Comparison of ENCODE assay signal across 33 cellular contexts in the genomic region with DNA sequence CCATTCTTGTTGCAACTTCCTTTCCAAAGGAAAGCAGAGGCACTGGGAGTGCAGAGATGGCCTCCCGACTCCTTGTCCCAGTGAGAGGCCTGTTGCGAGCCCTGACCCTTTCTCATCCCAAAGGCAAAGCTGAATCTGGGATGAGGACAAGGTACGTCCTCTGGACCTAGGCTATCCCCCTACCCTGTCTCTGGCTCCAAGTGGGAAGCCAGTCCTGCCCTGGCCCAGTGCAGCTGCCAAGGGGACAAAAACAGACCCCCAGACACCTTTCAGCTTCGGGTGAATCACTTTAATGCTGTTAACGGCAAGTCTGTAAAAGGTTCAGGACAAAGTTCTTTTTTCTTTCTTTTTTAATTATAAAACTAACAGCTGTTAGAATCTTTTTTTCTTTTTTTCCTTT. TPM values are rescaled to one million over a fixed set of nuclear protein-coding genes. Genes with fewer than 3 reads are reported as not detected.
"Had no signal": no experiment of that assay in that cellular context is flagged by ENCODE, and none has a peak within 500 bp of the region (broad histone marks: within the 10 kb centered on the region; RNA-seq: fewer than 3 reads in every experiment).

No MANE protein-coding gene starts in this region.

- H3K27me3 ChIP-seq: adrenal gland, body of pancreas, breast epithelium, cardiac muscle cell, colonic mucosa had no signal

- DNase-seq: activated CD4-positive, alpha-beta memory T cell treated with anti-CD3 and anti-CD28 coated beads for 36 hours; activated CD4-positive, alpha-beta T cell treated with anti-CD3 and anti-CD28 coated beads for 36 hours; activated CD4-positive, alpha-beta T cell treated with anti-CD3 and anti-CD28 coated beads, Interleukin-2, amount 10 ng/mL, durations not matched to agents 24 days and 14 days; activated CD4-positive, CD25-positive, alpha-beta regulatory T cell; activated CD4-positive, CD25-positive, alpha-beta regulatory T cell treated with anti-CD3 and anti-CD28 coated beads, Interleukin-2, amount 50 U/mL, for 72 hours; activated CD8-positive, alpha-beta memory T cell treated with anti-CD3 and anti-CD28 coated beads, Interleukin-2, amount 10 ng/mL, durations not matched to agents 7 days and 5 days; activated CD8-positive, alpha-beta memory T cell treated with anti-CD3 and anti-CD28 coated beads, Interleukin-2, amount 50 U/mL, for 4 hours; activated CD8-positive, alpha-beta T cell treated with anti-CD3 and anti-CD28 coated beads, Interleukin-2, amount 10 ng/mL, durations not matched to agents 7 days and 5 days; activated effector memory CD4-positive, alpha-beta T cell treated with anti-CD3 and anti-CD28 coated beads, Interleukin-2, amount 50 U/mL, for 16 hours; activated naive CD4-positive, alpha-beta T cell treated with anti-CD3 and anti-CD28 coated beads for 36 hours; activated naive CD8-positive, alpha-beta T cell treated with anti-CD3 and anti-CD28 coated beads for 36 hours; activated naive CD8-positive, alpha-beta T cell treated with anti-CD3 and anti-CD28 coated beads, Interleukin-2, amount 50 U/mL, for 24 hours; activated T-cell treated with anti-CD3 and anti-CD28 coated beads, Interleukin-2, amount 50 U/mL, for 1 hour; activated T-cell treated with anti-CD3 and anti-CD28 coated beads, Interleukin-2, amount 50 U/mL, for 48 hours; adrenal gland; amygdala; aorta; body of pancreas; central memory CD4-positive, alpha-beta T cell; cerebellar nuclear complex; colonic mucosa; effector CD8-positive, alpha-beta T cell; endodermal cell; foreskin fibroblast; head of caudate nucleus; T-helper 1 cell; T-helper 17 cell; T1000 had no signal

- H3K27ac ChIP-seq: adrenal gland, body of pancreas, cardiac muscle cell, colonic mucosa had no signal

- ATAC-seq: activated CD4-positive, alpha-beta T cell treated with anti-CD3 and anti-CD28 coated beads for 36 hours; activated CD8-positive, alpha-beta memory T cell treated with anti-CD3 and anti-CD28 coated beads, Interleukin-2, amount 10 ng/mL, durations not matched to agents 7 days and 5 days; activated CD8-positive, alpha-beta T cell treated with anti-CD3 and anti-CD28 coated beads, Interleukin-2, amount 10 ng/mL, durations not matched to agents 7 days and 5 days; activated naive CD8-positive, alpha-beta T cell treated with anti-CD3 and anti-CD28 coated beads, Interleukin-2, amount 50 U/mL, for 24 hours; body of pancreas; esophagus mucosa; T-helper 17 cell had no signal

- H3K9me3 ChIP-seq: adrenal gland, body of pancreas, breast epithelium, colonic mucosa had no signal

- FAIRE-seq: frontal cortex had no signal

- H3K4me3 ChIP-seq: adrenal gland, body of pancreas, breast epithelium, cardiac muscle cell, colonic mucosa had no signal

RNA-seq across cellular contexts. Expression of gene TSSK3, which starts 2.5 kb away (rescaled TPM):
- total RNA-seq: epithelial cell of proximal tubule had no signal
